Comparison of ENCODE assay signal across 1 cellular context in genomic region chr2:240159251-240159839, GRCh38.
TF ChIP-seq lines count a peak whose summit lies in the region.

No MANE protein-coding gene starts in this region.

TF ChIP-seq in GM23338, 12 proteins besides CTCF, POLR2A, EP300 and RAD21 (continued from another document):
- TF ChIP-seq, protein P1, sequence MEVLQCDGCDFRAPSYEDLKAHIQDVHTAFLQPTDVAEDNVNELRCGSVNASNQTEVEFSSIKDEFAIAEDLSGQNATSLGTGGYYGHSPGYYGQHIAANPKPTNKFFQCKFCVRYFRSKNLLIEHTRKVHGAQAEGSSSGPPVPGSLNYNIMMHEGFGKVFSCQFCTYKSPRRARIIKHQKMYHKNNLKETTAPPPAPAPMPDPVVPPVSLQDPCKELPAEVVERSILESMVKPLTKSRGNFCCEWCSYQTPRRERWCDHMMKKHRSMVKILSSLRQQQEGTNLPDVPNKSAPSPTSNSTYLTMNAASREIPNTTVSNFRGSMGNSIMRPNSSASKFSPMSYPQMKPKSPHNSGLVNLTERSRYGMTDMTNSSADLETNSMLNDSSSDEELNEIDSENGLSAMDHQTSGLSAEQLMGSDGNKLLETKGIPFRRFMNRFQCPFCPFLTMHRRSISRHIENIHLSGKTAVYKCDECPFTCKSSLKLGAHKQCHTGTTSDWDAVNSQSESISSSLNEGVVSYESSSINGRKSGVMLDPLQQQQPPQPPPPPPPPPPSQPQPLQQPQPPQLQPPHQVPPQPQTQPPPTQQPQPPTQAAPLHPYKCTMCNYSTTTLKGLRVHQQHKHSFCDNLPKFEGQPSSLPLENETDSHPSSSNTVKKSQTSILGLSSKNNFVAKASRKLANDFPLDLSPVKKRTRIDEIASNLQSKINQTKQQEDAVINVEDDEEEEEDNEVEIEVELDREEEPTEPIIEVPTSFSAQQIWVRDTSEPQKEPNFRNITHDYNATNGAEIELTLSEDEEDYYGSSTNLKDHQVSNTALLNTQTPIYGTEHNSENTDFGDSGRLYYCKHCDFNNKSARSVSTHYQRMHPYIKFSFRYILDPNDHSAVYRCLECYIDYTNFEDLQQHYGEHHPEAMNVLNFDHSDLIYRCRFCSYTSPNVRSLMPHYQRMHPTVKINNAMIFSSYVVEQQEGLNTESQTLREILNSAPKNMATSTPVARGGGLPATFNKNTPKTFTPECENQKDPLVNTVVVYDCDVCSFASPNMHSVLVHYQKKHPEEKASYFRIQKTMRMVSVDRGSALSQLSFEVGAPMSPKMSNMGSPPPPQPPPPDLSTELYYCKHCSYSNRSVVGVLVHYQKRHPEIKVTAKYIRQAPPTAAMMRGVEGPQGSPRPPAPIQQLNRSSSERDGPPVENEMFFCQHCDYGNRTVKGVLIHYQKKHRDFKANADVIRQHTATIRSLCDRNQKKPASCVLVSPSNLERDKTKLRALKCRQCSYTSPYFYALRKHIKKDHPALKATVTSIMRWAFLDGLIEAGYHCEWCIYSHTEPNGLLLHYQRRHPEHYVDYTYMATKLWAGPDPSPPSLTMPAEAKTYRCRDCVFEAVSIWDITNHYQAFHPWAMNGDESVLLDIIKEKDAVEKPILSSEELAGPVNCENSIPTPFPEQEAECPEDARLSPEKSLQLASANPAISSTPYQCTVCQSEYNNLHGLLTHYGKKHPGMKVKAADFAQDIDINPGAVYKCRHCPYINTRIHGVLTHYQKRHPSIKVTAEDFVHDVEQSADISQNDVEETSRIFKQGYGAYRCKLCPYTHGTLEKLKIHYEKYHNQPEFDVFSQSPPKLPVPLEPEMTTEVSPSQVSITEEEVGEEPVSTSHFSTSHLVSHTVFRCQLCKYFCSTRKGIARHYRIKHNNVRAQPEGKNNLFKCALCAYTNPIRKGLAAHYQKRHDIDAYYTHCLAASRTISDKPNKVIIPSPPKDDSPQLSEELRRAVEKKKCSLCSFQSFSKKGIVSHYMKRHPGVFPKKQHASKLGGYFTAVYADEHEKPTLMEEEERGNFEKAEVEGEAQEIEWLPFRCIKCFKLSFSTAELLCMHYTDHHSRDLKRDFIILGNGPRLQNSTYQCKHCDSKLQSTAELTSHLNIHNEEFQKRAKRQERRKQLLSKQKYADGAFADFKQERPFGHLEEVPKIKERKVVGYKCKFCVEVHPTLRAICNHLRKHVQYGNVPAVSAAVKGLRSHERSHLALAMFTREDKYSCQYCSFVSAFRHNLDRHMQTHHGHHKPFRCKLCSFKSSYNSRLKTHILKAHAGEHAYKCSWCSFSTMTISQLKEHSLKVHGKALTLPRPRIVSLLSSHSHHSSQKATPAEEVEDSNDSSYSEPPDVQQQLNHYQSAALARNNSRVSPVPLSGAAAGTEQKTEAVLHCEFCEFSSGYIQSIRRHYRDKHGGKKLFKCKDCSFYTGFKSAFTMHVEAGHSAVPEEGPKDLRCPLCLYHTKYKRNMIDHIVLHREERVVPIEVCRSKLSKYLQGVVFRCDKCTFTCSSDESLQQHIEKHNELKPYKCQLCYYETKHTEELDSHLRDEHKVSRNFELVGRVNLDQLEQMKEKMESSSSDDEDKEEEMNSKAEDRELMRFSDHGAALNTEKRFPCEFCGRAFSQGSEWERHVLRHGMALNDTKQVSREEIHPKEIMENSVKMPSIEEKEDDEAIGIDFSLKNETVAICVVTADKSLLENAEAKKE (CRISPR knock-in tag; IDR thresholded peaks at IDR 0.05): no peak
- no peak for TF ChIP-seq ZNF114 (CRISPR knock-in tag; IDR thresholded peaks at IDR 0.05)
- TF ChIP-seq, protein P2, sequence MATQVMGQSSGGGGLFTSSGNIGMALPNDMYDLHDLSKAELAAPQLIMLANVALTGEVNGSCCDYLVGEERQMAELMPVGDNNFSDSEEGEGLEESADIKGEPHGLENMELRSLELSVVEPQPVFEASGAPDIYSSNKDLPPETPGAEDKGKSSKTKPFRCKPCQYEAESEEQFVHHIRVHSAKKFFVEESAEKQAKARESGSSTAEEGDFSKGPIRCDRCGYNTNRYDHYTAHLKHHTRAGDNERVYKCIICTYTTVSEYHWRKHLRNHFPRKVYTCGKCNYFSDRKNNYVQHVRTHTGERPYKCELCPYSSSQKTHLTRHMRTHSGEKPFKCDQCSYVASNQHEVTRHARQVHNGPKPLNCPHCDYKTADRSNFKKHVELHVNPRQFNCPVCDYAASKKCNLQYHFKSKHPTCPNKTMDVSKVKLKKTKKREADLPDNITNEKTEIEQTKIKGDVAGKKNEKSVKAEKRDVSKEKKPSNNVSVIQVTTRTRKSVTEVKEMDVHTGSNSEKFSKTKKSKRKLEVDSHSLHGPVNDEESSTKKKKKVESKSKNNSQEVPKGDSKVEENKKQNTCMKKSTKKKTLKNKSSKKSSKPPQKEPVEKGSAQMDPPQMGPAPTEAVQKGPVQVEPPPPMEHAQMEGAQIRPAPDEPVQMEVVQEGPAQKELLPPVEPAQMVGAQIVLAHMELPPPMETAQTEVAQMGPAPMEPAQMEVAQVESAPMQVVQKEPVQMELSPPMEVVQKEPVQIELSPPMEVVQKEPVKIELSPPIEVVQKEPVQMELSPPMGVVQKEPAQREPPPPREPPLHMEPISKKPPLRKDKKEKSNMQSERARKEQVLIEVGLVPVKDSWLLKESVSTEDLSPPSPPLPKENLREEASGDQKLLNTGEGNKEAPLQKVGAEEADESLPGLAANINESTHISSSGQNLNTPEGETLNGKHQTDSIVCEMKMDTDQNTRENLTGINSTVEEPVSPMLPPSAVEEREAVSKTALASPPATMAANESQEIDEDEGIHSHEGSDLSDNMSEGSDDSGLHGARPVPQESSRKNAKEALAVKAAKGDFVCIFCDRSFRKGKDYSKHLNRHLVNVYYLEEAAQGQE (IDR thresholded peaks at IDR 0.05; ENCODE audit: unreplicated experiment): no peak
- no peak for TF ChIP-seq JUNB (IDR thresholded peaks at IDR 0.05; ENCODE audit: unreplicated experiment)
- no peak for TF ChIP-seq STAT1 (IDR thresholded peaks at IDR 0.05; ENCODE audit: unreplicated experiment)
- no peak for TF ChIP-seq CREB1 (CRISPR knock-in tag; IDR thresholded peaks at IDR 0.05; ENCODE audit: low read depth)
- TF ChIP-seq, protein P3, sequence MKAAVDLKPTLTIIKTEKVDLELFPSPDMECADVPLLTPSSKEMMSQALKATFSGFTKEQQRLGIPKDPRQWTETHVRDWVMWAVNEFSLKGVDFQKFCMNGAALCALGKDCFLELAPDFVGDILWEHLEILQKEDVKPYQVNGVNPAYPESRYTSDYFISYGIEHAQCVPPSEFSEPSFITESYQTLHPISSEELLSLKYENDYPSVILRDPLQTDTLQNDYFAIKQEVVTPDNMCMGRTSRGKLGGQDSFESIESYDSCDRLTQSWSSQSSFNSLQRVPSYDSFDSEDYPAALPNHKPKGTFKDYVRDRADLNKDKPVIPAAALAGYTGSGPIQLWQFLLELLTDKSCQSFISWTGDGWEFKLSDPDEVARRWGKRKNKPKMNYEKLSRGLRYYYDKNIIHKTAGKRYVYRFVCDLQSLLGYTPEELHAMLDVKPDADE (IDR thresholded peaks at IDR 0.05): no peak
- TF ChIP-seq POLR2AphosphoS5 (IDR thresholded peaks at IDR 0.05; ENCODE audit: low read depth): no peak
